Comparison of ENCODE assay signal across 24 cellular contexts in genomic region chr1:183794084-183794483, GRCh38.
"Had no signal": no experiment of that assay in that cellular context is flagged by ENCODE, and none has a peak within 500 bp of the region (broad histone marks: within the 10 kb centered on the region; RNA-seq: fewer than 3 reads in every experiment).

No MANE protein-coding gene starts in this region.

- ATAC-seq: gastrocnemius medialis, left cardiac atrium, lower lobe of right lung, mucosa of descending colon had no signal

- H3K4me3 ChIP-seq: coronary artery, dorsolateral prefrontal cortex, esophagus muscularis mucosa, gastrocnemius medialis, hepatocyte, left ventricle myocardium inferior, lower lobe of right lung, mucosa of descending colon had no signal

- H3K36me3 ChIP-seq: esophagus muscularis mucosa, gastrocnemius medialis, left ventricle myocardium inferior, lower lobe of right lung had no signal

- FAIRE-seq: colon, endothelial cell of umbilical vein, keratinocyte had no signal

- H3K27me3 ChIP-seq: dorsolateral prefrontal cortex, esophagus muscularis mucosa, gastrocnemius medialis, hepatocyte had no signal

- H3K27ac ChIP-seq: coronary artery, dorsolateral prefrontal cortex, esophagus muscularis mucosa, gastrocnemius medialis, left ventricle myocardium inferior, lower lobe of right lung had no signal

- H3K4me1 Mint-ChIP-seq: immature natural killer cell, naive B cell had no signal

- H3K4me3 Mint-ChIP-seq: immature natural killer cell, mesothelial cell of epicardium, naive B cell had no signal

- DNase-seq: dermis blood vessel endothelial cell; dorsolateral prefrontal cortex; effector CD4-positive, alpha-beta T cell; effector memory CD4-positive, alpha-beta T cell; foreskin fibroblast; foreskin melanocyte; gastrocnemius medialis; glutamatergic neuron; head of caudate nucleus; hypothalamus; immature natural killer cell; left cardiac atrium; left ventricle myocardium inferior; lower lobe of right lung; mesenchymal stem cell; mucosa of descending colon; naive B cell had no signal

- H3K9me3 Mint-ChIP-seq: immature natural killer cell had no signal

- H3K36me3 Mint-ChIP-seq: immature natural killer cell, mesothelial cell of epicardium, naive B cell had no signal

- H3K4me1 ChIP-seq: esophagus muscularis mucosa, gastrocnemius medialis, lower lobe of right lung had no signal

- H3K9me3 ChIP-seq: esophagus muscularis mucosa, gastrocnemius medialis, lower lobe of right lung, mucosa of descending colon had no signal

- H3K27ac Mint-ChIP-seq: immature natural killer cell, mesothelial cell of epicardium had no signal
